Comparison of ENCODE assay signal across 9 cellular contexts in genomic region chr11:78310500-78310909, GRCh38.
A peak's percentile ranks its signal among the peaks of the same experiment; 100 is the strongest.
DNase-seq lines count a peak whose midpoint lies in the region; ATAC-seq, FAIRE-seq and TF ChIP-seq lines count a peak whose summit lies in the region.
"Had no signal": no experiment of that assay in that cellular context is flagged by ENCODE, and none has a peak within 500 bp of the region (broad histone marks: within the 10 kb centered on the region; RNA-seq: fewer than 3 reads in every experiment).

No MANE protein-coding gene starts in this region.

- H3K36me3 ChIP-seq in ascending aorta = no peaks in the 10 kb centered on the region
- H3K36me3 ChIP-seq in parathyroid adenoma (ENCODE audit: control insufficient read depth, insufficient read depth, low read length) = no peaks in the 10 kb centered on the region
- H3K36me3 ChIP-seq in mesendoderm (ENCODE audit: control insufficient read depth, insufficient read depth, low read length) = no peaks in the 10 kb centered on the region

- intact Hi-C loops in ascending aorta (cut with DNase I) = loop anchor here (2.0 to 5.0 kb wide), 4 partner anchors 43 to 267 kb away; no protein-coding TSS in a partner anchor

- H2AK5ac ChIP-seq in mesendoderm (ENCODE audit: low read length) = no peak overlapping the region

- no peak overlapping the region for H3K9ac ChIP-seq in parathyroid adenoma
- no peak overlapping the region for H3K9ac ChIP-seq in mesendoderm (ENCODE audit: low read length)

- no peak overlapping the region for H2BK15ac ChIP-seq in mesendoderm (replicated peaks; ENCODE audit: low read depth)

- H2BK5ac ChIP-seq in mesendoderm (ENCODE audit: low read length) = no peak overlapping the region

- no peak overlapping the region for H3K18ac ChIP-seq in mesendoderm (ENCODE audit: low read length)

- H3K4me2 ChIP-seq in parathyroid adenoma (ENCODE audit: low read length) (no peak overlapping the region), mesendoderm (ENCODE audit: low read length) (no peak overlapping the region)

- no peak for TF ChIP-seq CTCF in ascending aorta (IDR thresholded peaks at IDR 0.05)
- TF ChIP-seq CTCF in parathyroid adenoma (IDR thresholded peaks at IDR 0.05) = no peak

- H4K5ac ChIP-seq in mesendoderm (ENCODE audit: low read length) = no peak overlapping the region

- no CpG with 5 or more reads among the region's 6 CpGs for WGBS in mesendoderm (ENCODE audit: extremely low coverage, insufficient coverage, low lambda C conversion rate)

- FAIRE-seq in HTR-8/SVneo (lab: Jason Lieb, UNC) = no peak

- peak overlapping the region; percentile 9 to 12 for H3K4me3 ChIP-seq in ascending aorta
- H3K4me3 ChIP-seq in parathyroid adenoma (ENCODE audit: low read depth, low read length) = no peak overlapping the region
- no peak overlapping the region for H3K4me3 ChIP-seq in mesendoderm (ENCODE audit: low read length)

- no peak overlapping the region for H2BK120ac ChIP-seq in mesendoderm (ENCODE audit: low read depth, low read length)

- DNase-seq in ascending aorta (ENCODE audit: low spot score in 2 of 2) (peak; percentile 16 to 84), HTR-8/SVneo (ENCODE audit: insufficient read length, low spot score) (no peak), NCI-H774 (lab: John Stamatoyannopoulos, UW) (no peak), GDM1 (lab: John Stamatoyannopoulos, UW) (no peak), mesendoderm (no peak)

- H3K23ac ChIP-seq in mesendoderm (ENCODE audit: low read length) = no peak overlapping the region

- no peak overlapping the region for H3K4ac ChIP-seq in mesendoderm (ENCODE audit: low read depth, low read length)

- no peaks in the 10 kb centered on the region for H3K79me1 ChIP-seq in mesendoderm (ENCODE audit: low read length)

- peak overlapping the region; percentile 41 for H2AFZ ChIP-seq in parathyroid adenoma

- no peak overlapping the region for H4K8ac ChIP-seq in mesendoderm (ENCODE audit: low read depth, low read length)

- H3K27me3 ChIP-seq in ascending aorta (no peaks in the 10 kb centered on the region), parathyroid adenoma (ENCODE audit: control insufficient read depth, insufficient read depth, low read length) (no peaks in the 10 kb centered on the region), mesendoderm (ENCODE audit: insufficient read depth, low read length, poor library complexity) (no peaks in the 10 kb centered on the region)

- no peaks in the 10 kb centered on the region for H3K79me2 ChIP-seq in parathyroid adenoma
- no peaks in the 10 kb centered on the region for H3K79me2 ChIP-seq in mesendoderm (ENCODE audit: control insufficient read depth, insufficient read depth, low read length)

- H3K9me3 ChIP-seq in ascending aorta = no peaks in the 10 kb centered on the region
- no peaks in the 10 kb centered on the region for H3K9me3 ChIP-seq in parathyroid adenoma (ENCODE audit: control insufficient read depth, low read length)

- ATAC-seq in GM18520 (IDR thresholded peaks at IDR 0.05; ENCODE audit: unreplicated experiment) = peak; percentile 71
- ATAC-seq in HG02884 (IDR thresholded peaks at IDR 0.05; ENCODE audit: unreplicated experiment) = peak; percentile 89
- ATAC-seq: HCT116 had no signal

- peaks cover 18 to 51% of the 10 kb centered on the region in 2 donors for H3K4me1 ChIP-seq in ascending aorta
- peaks cover 21% of the 10 kb centered on the region for H3K4me1 ChIP-seq in parathyroid adenoma
- no peaks in the 10 kb centered on the region for H3K4me1 ChIP-seq in mesendoderm (ENCODE audit: control insufficient read depth, low read depth, low read length)

- H3K56ac ChIP-seq in mesendoderm (ENCODE audit: low read length) = no peak overlapping the region

- H3K27ac ChIP-seq in ascending aorta = peak overlapping the region; percentile 74 to 79
- peak overlapping the region; percentile 86 for H3K27ac ChIP-seq in parathyroid adenoma
- H3K27ac ChIP-seq in mesendoderm (ENCODE audit: low read depth, low read length) = no peak overlapping the region

Comparison
In these comparisons a context has a peak if more than half of its experiments do, and no peak if none do; other contexts are left out.
1. DNase-seq: peak in ascending aorta (2 of 2); none in HTR-8/SVneo (single experiment), NCI-H774 (single experiment), GDM1 (single experiment) and mesendoderm (single experiment).
2. H3K4me3 ChIP-seq: peak in ascending aorta (2 of 2); none in parathyroid adenoma (single experiment) and mesendoderm (single experiment).